Comparison of ENCODE assay signal across 9 cellular contexts in the genomic region with DNA sequence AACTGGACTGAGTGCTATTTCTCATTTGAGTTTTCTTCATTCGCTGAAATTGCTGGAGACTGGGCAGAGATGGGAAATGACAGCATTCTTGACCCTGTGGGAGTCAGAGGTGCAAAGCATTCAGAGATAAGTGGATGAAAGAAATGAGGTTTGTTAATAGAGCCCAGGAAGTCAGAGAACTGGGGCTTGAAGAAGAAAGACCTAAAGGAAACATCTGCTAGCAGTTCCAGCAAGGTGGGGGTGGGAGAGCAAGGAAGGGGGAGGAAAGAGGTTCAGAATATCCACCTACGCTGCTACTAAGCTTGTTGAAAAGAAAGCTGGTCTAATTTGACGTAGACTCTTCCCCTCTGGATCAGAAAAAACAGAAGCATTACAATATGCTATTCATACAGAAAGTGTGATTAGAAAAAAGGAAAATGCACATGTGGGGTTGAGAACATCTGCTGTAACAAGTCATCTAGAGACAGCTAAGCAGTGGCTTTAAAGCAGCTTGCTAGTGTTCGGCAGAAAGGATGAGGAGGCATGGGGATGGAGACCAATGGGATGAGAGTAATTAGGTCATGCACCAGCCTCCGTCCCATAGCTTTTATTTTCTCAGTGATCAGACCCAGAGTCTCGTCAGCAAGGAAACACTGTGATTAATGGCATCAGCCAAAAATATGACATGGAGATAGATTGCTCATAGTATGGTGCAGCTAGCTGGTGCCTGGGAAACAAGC. TPM values are rescaled to one million over a fixed set of nuclear protein-coding genes. Genes with fewer than 3 reads are reported as not detected.
DNase-seq lines count a peak whose midpoint lies in the region; ATAC-seq and TF ChIP-seq lines count a peak whose summit lies in the region.
"Had no signal": no experiment of that assay in that cellular context is flagged by ENCODE, and none has a peak within 500 bp of the region (broad histone marks: within the 10 kb centered on the region; RNA-seq: fewer than 3 reads in every experiment).

No MANE protein-coding gene starts in this region.

- peaks cover 39% of the 10 kb centered on the region for H3K36me3 ChIP-seq in BLaER1
- H3K36me3 ChIP-seq: pancreas had no signal

- H3K4me3 ChIP-seq in BLaER1: no peak overlapping the region
- H3K4me3 ChIP-seq: pancreas had no signal

- H3K27me3 ChIP-seq in BLaER1: no peaks in the 10 kb centered on the region
- H3K27me3 ChIP-seq: pancreas had no signal

- no peaks in the 10 kb centered on the region for H3K9me3 ChIP-seq in BLaER1
- H3K9me3 ChIP-seq: pancreas had no signal

- ATAC-seq in GM19395 (IDR thresholded peaks at IDR 0.05; ENCODE audit: unreplicated experiment) (peak; percentile 72), HG03342 (IDR thresholded peaks at IDR 0.05; ENCODE audit: unreplicated experiment) (peak; percentile 61), omental fat pad (ENCODE audit: low FRiP score) (peak; percentile 91)

- H3K27ac ChIP-seq in BLaER1: peak overlapping the region; percentile 45
- H3K27ac ChIP-seq: pancreas had no signal

- H3K4me2 ChIP-seq in BLaER1: peak overlapping the region; percentile 63

- H3K9ac ChIP-seq in BLaER1: peak overlapping the region; percentile 27; the same call in 1 of the 2 replicates

- H3K4me1 ChIP-seq in BLaER1: peaks cover 21% of the 10 kb centered on the region

- no peaks in the 10 kb centered on the region for H4K20me1 ChIP-seq in BLaER1

- no peak for TF ChIP-seq CTCF in omental fat pad (IDR thresholded peaks at IDR 0.05)

- DNase-seq in amniotic epithelial cell (ENCODE audit: low read depth) (peak; percentile 91), omental fat pad (ENCODE audit: low spot score) (no peak), NAMALWA (ENCODE audit: low spot score) (no peak), hepatic stellate cell (ENCODE audit: low spot score) (no peak), iPS-NIHi11 (ENCODE audit: low spot score) (no peak)
- DNase-seq: pancreas had no signal

RNA-seq across cellular contexts. Expression of gene NAB1, which starts 29.7 kb away (rescaled TPM):
- 10 to 100 TPM; 50.7 to 83.5 (median 58.5) TPM for total RNA-seq in omental fat pad
